Comparison of ENCODE assay signal across 15 cellular contexts in genomic region chr2:232700154-232700553, GRCh38. TPM values are rescaled to one million over a fixed set of nuclear protein-coding genes. Genes with fewer than 3 reads are reported as not detected.
DNase-seq lines count a peak whose midpoint lies in the region; ATAC-seq and TF ChIP-seq lines count a peak whose summit lies in the region.
"Had no signal": no experiment of that assay in that cellular context is flagged by ENCODE, and none has a peak within 500 bp of the region (broad histone marks: within the 10 kb centered on the region; RNA-seq: fewer than 3 reads in every experiment).

No MANE protein-coding gene starts in this region.

- H3K36me3 Mint-ChIP-seq in MCF 10A (ENCODE audit: insufficient read depth, unreplicated experiment) (peaks cover 36% of the 10 kb centered on the region), glutamatergic neuron (ENCODE audit: unreplicated experiment) (no peaks in the 10 kb centered on the region)
- peaks cover 63% of the 10 kb centered on the region for H3K36me3 Mint-ChIP-seq in stimulated activated effector memory CD8-positive, alpha-beta T cell treated with anti-CD3 and anti-CD28 coated beads, Interleukin-12 subunit alpha, Interleukin-12 subunit beta, amount 100 ng/mL, for 72 hours

- DNase-seq in MCF 10A (ENCODE audit: unreplicated experiment): no peak
- DNase-seq in breast epithelium (ENCODE audit: low spot score in 2 of 2): no peak
- no peak for DNase-seq in glutamatergic neuron
- no peak for DNase-seq in stimulated activated effector memory CD8-positive, alpha-beta T cell treated with anti-CD3 and anti-CD28 coated beads, Interleukin-12 subunit alpha, Interleukin-12 subunit beta, amount 100 ng/mL, for 72 hours (ENCODE audit: low spot score in 2 of 2)
- DNase-seq in brain microvascular endothelial cell: no peak
- DNase-seq in posterior vena cava (ENCODE audit: low spot score): no peak
- DNase-seq: AML-193; amygdala; dorsolateral prefrontal cortex; NCI-H1694; stimulated activated CD4-positive, alpha-beta T cell treated with anti-CD3 and anti-CD28 coated beads, Interleukin-4, amount 100 ng/mL, for 24 hours had no signal

- CTCF ChIA-PET in MCF 10A (lab: Yijun Ruan, JAX): interaction anchor here (0.6 kb wide), 1 partner anchor 9 kb away, joined by 3 read pairs; no protein-coding TSS in a partner anchor

- H3K27me3 Mint-ChIP-seq in MCF 10A (ENCODE audit: insufficient read depth, unreplicated experiment) (no peaks in the 10 kb centered on the region), glutamatergic neuron (ENCODE audit: unreplicated experiment) (peaks cover 2% of the 10 kb centered on the region)
- H3K27me3 Mint-ChIP-seq: memory B cell; stimulated activated memory B cell treated with anti-CD40 and anti-IgM and Interleukin-4, amounts not matched to agents 10 μg/mL and 1 μg/mL and 100 μg/mL, for 72 hours had no signal

- no peaks in the 10 kb centered on the region; the same call in 1 of the 2 replicates for H4K20me1 ChIP-seq in SU-DHL-6 (ENCODE audit: low read depth, low read length)

- H3K27me3 ChIP-seq in breast epithelium (no peaks in the 10 kb centered on the region), SU-DHL-6 (ENCODE audit: low read length) (no peaks in the 10 kb centered on the region), brain microvascular endothelial cell (replicated peaks) (no peaks in the 10 kb centered on the region)
- H3K27me3 ChIP-seq: dorsolateral prefrontal cortex had no signal

- H3K9me3 Mint-ChIP-seq in MCF 10A (ENCODE audit: unreplicated experiment) (no peaks in the 10 kb centered on the region), glutamatergic neuron (ENCODE audit: unreplicated experiment) (peaks cover 8% of the 10 kb centered on the region)
- no peaks in the 10 kb centered on the region for H3K9me3 Mint-ChIP-seq in stimulated activated effector memory CD8-positive, alpha-beta T cell treated with anti-CD3 and anti-CD28 coated beads, Interleukin-12 subunit alpha, Interleukin-12 subunit beta, amount 100 ng/mL, for 72 hours
- H3K9me3 Mint-ChIP-seq: stimulated activated memory B cell treated with anti-CD40 and anti-IgM and Interleukin-4, amounts not matched to agents 10 μg/mL and 1 μg/mL and 100 μg/mL, for 72 hours had no signal

- no peaks in the 10 kb centered on the region for H3K9me3 ChIP-seq in breast epithelium
- H3K9me3 ChIP-seq in SU-DHL-6 (ENCODE audit: insufficient read depth, low read length): no peaks in the 10 kb centered on the region

- H3F3A ChIP-seq in SU-DHL-6 (ENCODE audit: insufficient read depth): peaks cover 7% of the 10 kb centered on the region

- peak overlapping the region; percentile 77 for H3K4me2 ChIP-seq in SU-DHL-6 (ENCODE audit: low read depth, low read length, poor library complexity, severe bottlenecking)

- H3K4me3 Mint-ChIP-seq in MCF 10A (ENCODE audit: unreplicated experiment) (peak overlapping the region; percentile 95), glutamatergic neuron (ENCODE audit: unreplicated experiment) (peak overlapping the region; percentile 97)
- peak overlapping the region; percentile 92 for H3K4me3 Mint-ChIP-seq in stimulated activated effector memory CD8-positive, alpha-beta T cell treated with anti-CD3 and anti-CD28 coated beads, Interleukin-12 subunit alpha, Interleukin-12 subunit beta, amount 100 ng/mL, for 72 hours
- H3K4me3 Mint-ChIP-seq: memory B cell; stimulated activated memory B cell treated with anti-CD40 and anti-IgM and Interleukin-4, amounts not matched to agents 10 μg/mL and 1 μg/mL and 100 μg/mL, for 72 hours had no signal

- peaks cover 26% of the 10 kb centered on the region for H3K4me1 Mint-ChIP-seq in MCF 10A (ENCODE audit: insufficient read depth, unreplicated experiment)
- peaks cover 25% of the 10 kb centered on the region for H3K4me1 Mint-ChIP-seq in glutamatergic neuron (ENCODE audit: low read depth, unreplicated experiment)
- peaks cover 44% of the 10 kb centered on the region for H3K4me1 Mint-ChIP-seq in stimulated activated effector memory CD8-positive, alpha-beta T cell treated with anti-CD3 and anti-CD28 coated beads, Interleukin-12 subunit alpha, Interleukin-12 subunit beta, amount 100 ng/mL, for 72 hours

- no peak overlapping the region for H3K27ac Mint-ChIP-seq in MCF 10A (ENCODE audit: low read depth, unreplicated experiment)
- H3K27ac Mint-ChIP-seq in glutamatergic neuron (ENCODE audit: unreplicated experiment): no peak overlapping the region
- H3K27ac Mint-ChIP-seq in stimulated activated effector memory CD8-positive, alpha-beta T cell treated with anti-CD3 and anti-CD28 coated beads, Interleukin-12 subunit alpha, Interleukin-12 subunit beta, amount 100 ng/mL, for 72 hours: no peak overlapping the region
- H3K27ac Mint-ChIP-seq: memory B cell; stimulated activated memory B cell treated with anti-CD40 and anti-IgM and Interleukin-4, amounts not matched to agents 10 μg/mL and 1 μg/mL and 100 μg/mL, for 72 hours had no signal

- no peak overlapping the region for H3K27ac ChIP-seq in breast epithelium
- H3K27ac ChIP-seq in SU-DHL-6 (ENCODE audit: low read depth, low read length): no peak overlapping the region
- no peak overlapping the region for H3K27ac ChIP-seq in brain microvascular endothelial cell
- H3K27ac ChIP-seq: dorsolateral prefrontal cortex had no signal

- POLR2A ChIA-PET in MCF 10A (lab: Yijun Ruan, JAX): interaction anchor here (0.7 to 1.3 kb wide), 4 partner anchors 11 to 685 kb away, joined by 3 to 5 read pairs (median 3); no protein-coding TSS in a partner anchor

- H3K9ac ChIP-seq in SU-DHL-6 (ENCODE audit: low read length): no peak overlapping the region

- TF ChIP-seq CTCF in MCF 10A (IDR thresholded peaks at IDR 0.05; ENCODE audit: unreplicated experiment) (no peak), breast epithelium (IDR thresholded peaks at IDR 0.05) (no peak), SU-DHL-6 (IDR thresholded peaks at IDR 0.05; ENCODE audit: insufficient read depth, low read length, poor library complexity, severe bottlenecking) (no peak), glutamatergic neuron (IDR thresholded peaks at IDR 0.05; ENCODE audit: partially characterized antibody, unreplicated experiment) (no peak), brain microvascular endothelial cell (IDR thresholded peaks at IDR 0.05; ENCODE audit: low read depth, low read length, missing control alignments) (no peak)

- no peak overlapping the region for H2AFZ ChIP-seq in SU-DHL-6 (ENCODE audit: low read depth, low read length, severe bottlenecking)

- peaks cover 0 to 19% of the 10 kb centered on the region in 2 donors for H3K4me1 ChIP-seq in breast epithelium

- BruUV-seq in MCF 10A (replicated peaks; lab: Mats Ljungman, UMichigan): no TSS peak

- H3K79me2 ChIP-seq in SU-DHL-6 (ENCODE audit: insufficient read depth, low read length): peaks cover 58% of the 10 kb centered on the region

- H3K4me3 ChIP-seq in breast epithelium (no peak overlapping the region), SU-DHL-6 (ENCODE audit: insufficient read depth, low read length, poor library complexity, severe bottlenecking) (no peak overlapping the region), brain microvascular endothelial cell (ENCODE audit: low read depth, low read length) (no peak overlapping the region)

- H3K36me3 ChIP-seq in breast epithelium: no peaks in the 10 kb centered on the region
- no peaks in the 10 kb centered on the region for H3K36me3 ChIP-seq in SU-DHL-6 (ENCODE audit: low read length)
- H3K36me3 ChIP-seq in brain microvascular endothelial cell (replicated peaks): peaks cover 4% of the 10 kb centered on the region

- ATAC-seq in stimulated activated effector memory CD8-positive, alpha-beta T cell treated with anti-CD3 and anti-CD28 coated beads, Interleukin-12 subunit alpha, Interleukin-12 subunit beta, amount 100 ng/mL, for 72 hours: no peak
- ATAC-seq in HG03521 (IDR thresholded peaks at IDR 0.05; ENCODE audit: unreplicated experiment): no peak
- ATAC-seq: stimulated activated memory B cell treated with anti-CD40 and anti-IgM and Interleukin-4, amounts not matched to agents 10 μg/mL and 1 μg/mL and 100 μg/mL, for 72 hours had no signal

- intact Hi-C loops in MCF 10A (cut with micrococcal nuclease) (no loop called here), breast epithelium (cut with DNase I; ENCODE audit: low total_unique reads) (no loop called here), posterior vena cava (cut with DNase I) (no loop called here)

- H3K9me2 ChIP-seq in SU-DHL-6 (replicated peaks; ENCODE audit: insufficient read depth, low read length): no peaks in the 10 kb centered on the region

- in situ Hi-C loops in brain microvascular endothelial cell (cut with HindIII; ENCODE audit: low pct_ligation_motif_present, low sequenced_read_pairs): no loop called here

- no peak for TF ChIP-seq POLR2A in breast epithelium (IDR thresholded peaks at IDR 0.05)

RNA-seq across cellular contexts. Expression of gene GIGYF2, which starts 3.0 kb away (rescaled TPM):
- total RNA-seq in MCF 10A (2022): 71.1 and 90.3 TPM in 2 replicates
- total RNA-seq in breast epithelium: 100 to 1,000 TPM in 2 of 3 donors, 10 to 100 TPM in 1; 79.8 to 156 (median 103) TPM
- 91.7 TPM for total RNA-seq in glutamatergic neuron (ENCODE audit: unreplicated experiment)
- total RNA-seq in posterior vena cava: 10 to 100 TPM; 60.3 to 66.7 TPM
